In the genomic region with DNA sequence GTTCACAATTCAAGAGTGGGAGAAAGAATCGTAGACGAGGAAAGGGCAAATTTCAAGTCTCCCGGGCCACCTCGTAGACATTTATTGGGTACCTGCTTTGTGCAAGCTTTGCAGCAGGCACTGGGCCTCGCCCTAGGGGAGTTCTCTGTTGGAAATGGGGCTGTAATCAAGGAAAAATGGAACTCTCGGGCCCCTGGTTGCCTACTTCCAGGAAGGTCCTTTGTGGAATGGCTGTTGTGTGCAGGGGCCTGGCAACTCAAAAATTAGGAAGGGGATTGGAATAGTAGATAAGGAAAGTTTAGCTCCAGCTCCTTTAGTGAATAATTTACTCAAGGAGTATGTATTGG, we compare ENCODE assay signal across 1 cellular context.
TF ChIP-seq lines count a peak whose summit lies in the region.

No MANE protein-coding gene starts in this region.

TF ChIP-seq in IMR-90, 13 proteins besides CTCF, POLR2A, EP300 and RAD21:
- TF ChIP-seq RFX5 (IDR thresholded peaks at IDR 0.05; ENCODE audit: low read depth, low read length): no peak
- TF ChIP-seq BHLHE40 (IDR thresholded peaks at IDR 0.05; ENCODE audit: low read depth, low read length): no peak
